1 cellular context compared by ENCODE assay signal in the genomic region with DNA sequence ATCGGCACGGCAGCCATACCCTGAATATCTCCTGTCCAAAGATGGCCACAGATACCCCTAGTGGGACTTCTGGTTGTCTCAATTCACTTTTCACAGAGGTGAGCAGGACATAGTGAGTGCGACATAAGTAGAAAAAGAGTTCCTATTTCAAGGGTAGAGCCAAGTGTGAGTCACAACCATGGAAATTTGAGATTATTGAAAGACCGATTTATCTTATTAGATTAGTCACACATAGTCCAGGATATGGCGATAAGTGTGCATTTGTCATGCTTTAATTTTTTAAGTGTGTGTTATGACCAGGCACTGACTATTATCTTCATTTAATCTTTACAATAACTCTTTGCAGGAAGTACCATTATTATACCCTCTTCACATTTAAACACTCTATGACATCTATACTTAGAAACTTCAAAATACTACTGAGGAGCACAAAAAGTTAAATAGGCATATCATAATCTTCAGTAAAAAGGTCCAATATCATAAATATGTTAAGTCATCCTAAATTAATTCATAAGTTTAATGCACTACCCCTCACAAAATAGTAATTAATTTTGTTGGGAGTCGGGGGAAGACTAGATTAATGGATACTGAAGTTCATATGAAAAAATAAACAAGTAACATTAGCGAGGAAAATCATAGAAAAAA.
TF ChIP-seq lines count a peak whose summit lies in the region.

No MANE protein-coding gene starts in this region.

TF ChIP-seq in SK-N-SH treated with all-trans-retinoic acid at 6 μM for 48 hours, 23 proteins besides CTCF, POLR2A, EP300 and RAD21 (continued from another document):
- no peak for TF ChIP-seq GLIS3 (CRISPR knock-in tag; IDR thresholded peaks at IDR 0.05)
- no peak for TF ChIP-seq TCF4 (CRISPR knock-in tag; IDR thresholded peaks at IDR 0.05; ENCODE audit: borderline replicate concordance)
- no peak for TF ChIP-seq BACH2 (CRISPR knock-in tag; IDR thresholded peaks at IDR 0.05; ENCODE audit: borderline replicate concordance)
TF ChIP-seq in SK-N-SH treated with all-trans-retinoic acid at 6 μM for 48 hours: peak in this region for 0.
